1 cellular context compared by ENCODE assay signal in genomic region chr11:84106560-84106959, GRCh38.
TF ChIP-seq lines count a peak whose summit lies in the region.

No MANE protein-coding gene starts in this region.

TF ChIP-seq in GM23338, 12 proteins besides CTCF, POLR2A, EP300 and RAD21 (continued from another document):
- no peak for TF ChIP-seq ZNF462 (CRISPR knock-in tag; IDR thresholded peaks at IDR 0.05)
- no peak for TF ChIP-seq EZH2phosphoT487 (IDR thresholded peaks at IDR 0.05; ENCODE audit: unreplicated experiment)
- no peak for TF ChIP-seq JUNB (IDR thresholded peaks at IDR 0.05; ENCODE audit: unreplicated experiment)
